Comparison of ENCODE assay signal across 1 cellular context in genomic region chr1:148285946-148286345, GRCh38.
TF ChIP-seq lines count a peak whose summit lies in the region.

No MANE protein-coding gene starts in this region.

TF ChIP-seq in K562, 482 proteins besides CTCF, POLR2A, EP300 and RAD21 (continues in another document):
- TF ChIP-seq ZNF449 (CRISPR knock-in tag; IDR thresholded peaks at IDR 0.05) (0 out of 2 replicates have a peak, but pooled peaks have one; percentile 29), ARID1B (IDR thresholded peaks at IDR 0.05) (peak; percentile 42; the same call in 1 of the 2 replicates), NBN (IDR thresholded peaks at IDR 0.05; ENCODE audit: low read depth) (peak; percentile 28; the same call in 1 of the 2 replicates), TRIM24 (IDR thresholded peaks at IDR 0.05) (peak; percentile 67 to 91), CXXC5 (CRISPR knock-in tag; IDR thresholded peaks at IDR 0.05) (peak; percentile 28; the same call in 1 of the 2 replicates), CC2D1A (IDR thresholded peaks at IDR 0.05) (peak; percentile 61; the same call in 1 of the 2 replicates), AFF1 (IDR thresholded peaks at IDR 0.05; ENCODE audit: low read depth in 1 of 2, partially characterized antibody in 2 of 2) (peak in 1 of 2 experiments; percentile 72), MTA3 (IDR thresholded peaks at IDR 0.05; ENCODE audit: borderline replicate concordance) (peak; percentile 42; the same call in 1 of the 2 replicates), MLLT1 (IDR thresholded peaks at IDR 0.05) (peak in 1 of 2 experiments; percentile 39; a peak in 1 of 4 replicates), TRIM28 (IDR thresholded peaks at IDR 0.05) (peak; percentile 83; the same call in 1 of the 2 replicates), ZEB2 (IDR thresholded peaks at IDR 0.05) (0 out of 2 replicates have a peak, but pooled peaks have one; percentile 16), TEAD1 (CRISPR knock-in tag; IDR thresholded peaks at IDR 0.05) (peak in 1 of 2 experiments; percentile 80; a peak in 1 of 4 replicates), MTA1 (IDR thresholded peaks at IDR 0.05; ENCODE audit: borderline replicate concordance) (peak; percentile 82; the same call in 1 of the 2 replicates), CBX1 (IDR thresholded peaks at IDR 0.05; ENCODE audit: low read depth) (peak; percentile 48; the same call in 1 of the 2 replicates), ZBTB9 (CRISPR knock-in tag; IDR thresholded peaks at IDR 0.05) (0 out of 2 replicates have a peak, but pooled peaks have one; percentile 64), ZBTB17 (CRISPR knock-in tag; IDR thresholded peaks at IDR 0.05) (0 out of 2 replicates have a peak, but pooled peaks have one; percentile 37), OTX1 (CRISPR knock-in tag; IDR thresholded peaks at IDR 0.05) (0 out of 2 replicates have a peak, but pooled peaks have one; percentile 10), SMARCE1 (IDR thresholded peaks at IDR 0.05) (peak; percentile 82; the same call in 1 of the 2 replicates), SOX6 (IDR thresholded peaks at IDR 0.05) (peak; percentile 96), ZNF134 (CRISPR knock-in tag; conservative IDR thresholded peaks at IDR 0.05) (peak; percentile 76), CBFA2T3 (IDR thresholded peaks at IDR 0.05) (0 out of 2 replicates have a peak, but pooled peaks have one; percentile 20), ELF4 (CRISPR knock-in tag; IDR thresholded peaks at IDR 0.05) (0 out of 2 replicates have a peak, but pooled peaks have one; percentile 48), ATF7 (IDR thresholded peaks at IDR 0.05) (peak; percentile 13; the same call in 1 of the 2 replicates), L3MBTL2 (IDR thresholded peaks at IDR 0.05) (peak; percentile 85), MITF (IDR thresholded peaks at IDR 0.05) (peak; percentile 49; the same call in 1 of the 2 replicates), MGA (IDR thresholded peaks at IDR 0.05) (peak; percentile 41), CBFA2T2 (conservative IDR thresholded peaks at IDR 0.05) (0 out of 2 replicates have a peak, but pooled peaks have one; percentile 14), ZNF766 (CRISPR knock-in tag; conservative IDR thresholded peaks at IDR 0.05) (0 out of 2 replicates have a peak, but pooled peaks have one; percentile 18), ESRRA (IDR thresholded peaks at IDR 0.05; ENCODE audit: borderline replicate concordance, low read depth) (peak; percentile 65; the same call in 1 of the 2 replicates), TFE3 (CRISPR knock-in tag; IDR thresholded peaks at IDR 0.05) (peak; percentile 82), ZNF445 (CRISPR knock-in tag; IDR thresholded peaks at IDR 0.05; ENCODE audit: low read depth) (peak; percentile 94)
